In genomic region chr9:133144142-133144886, GRCh38 we compare ENCODE assay signal across 1 cellular context.
TF ChIP-seq lines count a peak whose summit lies in the region.

No MANE protein-coding gene starts in this region.

TF ChIP-seq in H1, 55 proteins besides CTCF, POLR2A, EP300 and RAD21 (continued from another document):
- TF ChIP-seq JUN (IDR thresholded peaks at IDR 0.05; ENCODE audit: low read depth, low read length) (no peak), CBX5 (IDR thresholded peaks at IDR 0.05; ENCODE audit: low read depth, low read length) (no peak), SP4 (IDR thresholded peaks at IDR 0.05; ENCODE audit: low read length) (0 out of 2 replicates have a peak, but pooled peaks have one; percentile 29), NANOG (IDR thresholded peaks at IDR 0.05; ENCODE audit: insufficient read depth, low read depth, low read length, poor library complexity, severe bottlenecking) (no peak), ATF2 (IDR thresholded peaks at IDR 0.05; ENCODE audit: low read length) (no peak), CHD2 (IDR thresholded peaks at IDR 0.05; ENCODE audit: low read length) (0 out of 2 replicates have a peak, but pooled peaks have one; percentile 26), BRCA1 (IDR thresholded peaks at IDR 0.05; ENCODE audit: low read depth, low read length) (no peak), CHD7 (IDR thresholded peaks at IDR 0.05; ENCODE audit: insufficient replicate concordance, low read length) (no peak), YY1 (IDR thresholded peaks at IDR 0.05; ENCODE audit: low read depth, low read length) (peak; percentile 38; the same call in 1 of the 2 replicates), TEAD4 (IDR thresholded peaks at IDR 0.05; ENCODE audit: low read depth, low read length) (0 out of 2 replicates have a peak, but pooled peaks have one; percentile 27), RBBP5 (IDR thresholded peaks at IDR 0.05; ENCODE audit: borderline replicate concordance, low read depth, low read length) (no peak), POLR2AphosphoS5 (IDR thresholded peaks at IDR 0.05; ENCODE audit: low read depth, low read length) (peak; percentile 45; the same call in 1 of the 2 replicates), PHF8 (conservative IDR thresholded peaks at IDR 0.05; ENCODE audit: low read depth, low read length) (0 out of 2 replicates have a peak, but pooled peaks have one; percentile 27), TCF12 (IDR thresholded peaks at IDR 0.05; ENCODE audit: low read depth, low read length) (no peak), RNF2 (IDR thresholded peaks at IDR 0.05; ENCODE audit: borderline replicate concordance, low read depth, low read length, missing control alignments, poor library complexity, severe bottlenecking) (no peak), TAF1 (IDR thresholded peaks at IDR 0.05; ENCODE audit: low read depth, low read length) (peak; percentile 41; the same call in 1 of the 2 replicates), MAFK (IDR thresholded peaks at IDR 0.05; ENCODE audit: low read depth, low read length) (no peak), SIX5 (IDR thresholded peaks at IDR 0.05; ENCODE audit: low read depth, low read length) (no peak), CBX8 (IDR thresholded peaks at IDR 0.05; ENCODE audit: borderline replicate concordance, low read depth, low read length) (no peak), ATF3 (IDR thresholded peaks at IDR 0.05; ENCODE audit: insufficient read depth, low read depth, low read length) (0 out of 2 replicates have a peak, but pooled peaks have one; percentile 22), USF2 (IDR thresholded peaks at IDR 0.05; ENCODE audit: low read length) (no peak), ZNF274 (IDR thresholded peaks at IDR 0.05; ENCODE audit: borderline replicate concordance, extremely low read depth, low read length) (no peak), GABPA (IDR thresholded peaks at IDR 0.05; ENCODE audit: borderline replicate concordance, insufficient read depth, low read length) (peak; percentile 71; the same call in 1 of the 2 replicates), HDAC6 (IDR thresholded peaks at IDR 0.05; ENCODE audit: low read depth, low read length) (no peak), SIN3A (conservative IDR thresholded peaks at IDR 0.05 in 1 of 2, IDR thresholded peaks at IDR 0.05 in 1 of 2; ENCODE audit: low read depth in 1 of 2, low read length in 2 of 2) (0 out of 4 replicates have a peak, but pooled peaks of 1 of the 2 experiments have one; percentile 67), SRF (IDR thresholded peaks at IDR 0.05; ENCODE audit: low read depth, low read length) (no peak), TAF7 (optimal IDR thresholded peaks at IDR 0.05; ENCODE audit: borderline replicate concordance, low read depth, low read length) (no peak), SIRT6 (IDR thresholded peaks at IDR 0.05; ENCODE audit: low read length) (no peak), POU5F1 (IDR thresholded peaks at IDR 0.05; ENCODE audit: low read depth, low read length) (no peak), EZH2 (IDR thresholded peaks at IDR 0.05; ENCODE audit: low read depth, low read length, severe bottlenecking) (no peak), SAP30 (IDR thresholded peaks at IDR 0.05; ENCODE audit: insufficient read depth, insufficient replicate concordance, low read length) (no peak), RXRA (IDR thresholded peaks at IDR 0.05; ENCODE audit: insufficient read depth, low read depth, low read length) (no peak), BCL11A (IDR thresholded peaks at IDR 0.05; ENCODE audit: low read depth in 2 of 2, low read length in 2 of 2) (no peak), CHD1 (IDR thresholded peaks at IDR 0.05; ENCODE audit: low read depth, low read length) (no peak), KDM5A (IDR thresholded peaks at IDR 0.05; ENCODE audit: low read length) (no peak), CEBPB (IDR thresholded peaks at IDR 0.05; ENCODE audit: low read depth, low read length) (no peak), SP1 (IDR thresholded peaks at IDR 0.05; ENCODE audit: low read depth, low read length) (no peak), JUND (IDR thresholded peaks at IDR 0.05; ENCODE audit: low read length) (no peak), ASH2L (IDR thresholded peaks at IDR 0.05; ENCODE audit: low read length) (peak; percentile 54), CREB1 (IDR thresholded peaks at IDR 0.05) (peak; percentile 62), EGR1 (IDR thresholded peaks at IDR 0.05; ENCODE audit: borderline replicate concordance, low read depth, low read length) (peak; percentile 96)
